Comparison of ENCODE assay signal across 1 cellular context in the genomic region with DNA sequence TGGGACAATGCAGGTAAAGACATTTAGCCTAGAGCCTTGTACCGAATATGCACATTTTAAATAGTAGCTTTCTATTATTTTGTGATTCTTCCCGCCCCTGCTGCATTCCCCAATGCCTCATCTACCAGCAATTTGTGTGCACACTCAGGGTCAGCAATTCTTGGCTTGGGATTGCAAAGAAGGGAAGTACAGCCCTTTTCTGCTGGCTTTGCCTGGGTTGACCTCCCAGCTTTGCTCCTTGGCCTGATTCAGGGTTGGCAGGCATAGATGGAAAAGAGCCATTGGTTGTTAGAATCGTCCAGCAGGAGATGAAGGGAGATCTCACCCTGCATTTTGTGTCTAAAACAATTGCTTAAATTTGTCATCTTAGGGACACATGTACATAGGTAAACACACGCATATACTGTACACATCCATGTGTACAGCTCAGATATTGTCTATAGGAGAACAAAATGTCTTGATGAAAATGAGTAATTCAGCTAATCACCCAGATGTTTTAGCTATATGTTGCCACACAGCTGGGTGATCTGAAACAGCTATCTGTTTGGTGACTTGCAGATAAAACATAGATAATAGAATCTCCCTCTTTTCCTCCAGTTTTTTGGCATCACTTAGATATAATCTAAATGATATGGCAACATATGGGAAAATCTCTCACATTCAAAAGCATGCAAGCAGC.
TF ChIP-seq lines count a peak whose summit lies in the region.

No MANE protein-coding gene starts in this region.

TF ChIP-seq in H1, 55 proteins besides CTCF, POLR2A, EP300 and RAD21 (continued from another document):
- no peak for TF ChIP-seq POLR2AphosphoS5 (IDR thresholded peaks at IDR 0.05; ENCODE audit: low read depth, low read length)
- no peak for TF ChIP-seq PHF8 (conservative IDR thresholded peaks at IDR 0.05; ENCODE audit: low read depth, low read length)
- no peak for TF ChIP-seq JUND (IDR thresholded peaks at IDR 0.05; ENCODE audit: low read length)
- TF ChIP-seq BACH1 (IDR thresholded peaks at IDR 0.05; ENCODE audit: low read length), result no peak
- TF ChIP-seq SIX5 (IDR thresholded peaks at IDR 0.05; ENCODE audit: low read depth, low read length), result no peak
- no peak for TF ChIP-seq RXRA (IDR thresholded peaks at IDR 0.05; ENCODE audit: insufficient read depth, low read depth, low read length)
- TF ChIP-seq POU5F1 (IDR thresholded peaks at IDR 0.05; ENCODE audit: low read depth, low read length), result no peak
- no peak for TF ChIP-seq TAF7 (optimal IDR thresholded peaks at IDR 0.05; ENCODE audit: borderline replicate concordance, low read depth, low read length)
